15 cellular contexts compared by ENCODE assay signal in genomic region chr5:123428521-123429220, GRCh38. TPM values are rescaled to one million over a fixed set of nuclear protein-coding genes. Genes with fewer than 3 reads are reported as not detected.
DNase-seq lines count a peak whose midpoint lies in the region; ATAC-seq, FAIRE-seq and TF ChIP-seq lines count a peak whose summit lies in the region.
"Had no signal": no experiment of that assay in that cellular context is flagged by ENCODE, and none has a peak within 500 bp of the region (broad histone marks: within the 10 kb centered on the region; RNA-seq: fewer than 3 reads in every experiment).

No MANE protein-coding gene starts in this region.

- no peaks in the 10 kb centered on the region for H3K9me3 ChIP-seq in SK-N-MC (ENCODE audit: low read depth, low read length)
- no peaks in the 10 kb centered on the region for H3K9me3 ChIP-seq in gastroesophageal sphincter
- no peaks in the 10 kb centered on the region for H3K9me3 ChIP-seq in small intestine (ENCODE audit: control insufficient read depth, low read depth)
- no peaks in the 10 kb centered on the region for H3K9me3 ChIP-seq in Caco-2
- H3K9me3 ChIP-seq: SK-N-SH had no signal

- TF ChIP-seq POLR2A in gastroesophageal sphincter (IDR thresholded peaks at IDR 0.05): no peak

- H3K36me3 Mint-ChIP-seq in activated naive CD4-positive, alpha-beta T cell treated with anti-CD3 and anti-CD28 coated beads for 36 hours (ENCODE audit: low read depth): no peaks in the 10 kb centered on the region
- no peaks in the 10 kb centered on the region for H3K36me3 Mint-ChIP-seq in Caco-2 (ENCODE audit: insufficient read depth, unreplicated experiment)
- H3K36me3 Mint-ChIP-seq: activated naive CD8-positive, alpha-beta T cell treated with anti-CD3 and anti-CD28 coated beads, Interleukin-2, amount 10 ng/mL, durations not matched to agents 7 days and 5 days had no signal

- POLR2A ChIA-PET in Caco-2 (lab: Charles Lee): interaction anchor here (0.6 kb wide), 1 partner anchor 10 kb away, joined by 3 read pairs; no protein-coding TSS in a partner anchor

- peak; percentile 23 for ATAC-seq in gastroesophageal sphincter

- no peaks in the 10 kb centered on the region for H3K9me3 Mint-ChIP-seq in activated naive CD4-positive, alpha-beta T cell treated with anti-CD3 and anti-CD28 coated beads for 36 hours
- no peaks in the 10 kb centered on the region for H3K9me3 Mint-ChIP-seq in Caco-2 (ENCODE audit: unreplicated experiment)
- H3K9me3 Mint-ChIP-seq: activated naive CD8-positive, alpha-beta T cell treated with anti-CD3 and anti-CD28 coated beads, Interleukin-2, amount 10 ng/mL, durations not matched to agents 7 days and 5 days; central memory CD8-positive, alpha-beta T cell had no signal

- H3K27me3 ChIP-seq in gastroesophageal sphincter: no peaks in the 10 kb centered on the region
- no peaks in the 10 kb centered on the region for H3K27me3 ChIP-seq in small intestine (ENCODE audit: control insufficient read depth in 2 of 2, insufficient read depth in 2 of 2, low read length in 2 of 2)
- H3K27me3 ChIP-seq in Caco-2 (replicated peaks; ENCODE audit: control insufficient read depth, insufficient read depth, low read length): no peaks in the 10 kb centered on the region

- H3K36me3 ChIP-seq in SK-N-MC (ENCODE audit: insufficient read depth, low read length): no peaks in the 10 kb centered on the region
- no peaks in the 10 kb centered on the region for H3K36me3 ChIP-seq in gastroesophageal sphincter
- no peaks in the 10 kb centered on the region for H3K36me3 ChIP-seq in small intestine (ENCODE audit: control insufficient read depth in 2 of 2, insufficient read depth in 2 of 2, low read length in 2 of 2)
- no peaks in the 10 kb centered on the region for H3K36me3 ChIP-seq in Caco-2 (ENCODE audit: control insufficient read depth, insufficient read depth, low read length)

- H3K4me1 ChIP-seq in gastroesophageal sphincter (peaks cover 0 to 7% (median 0%) of the 10 kb centered on the region in 3 donors), small intestine (ENCODE audit: control insufficient read depth in 2 of 2, insufficient read depth in 1 of 2, low read depth in 1 of 2, low read length in 1 of 2) (no peaks in the 10 kb centered on the region), Caco-2 (peaks cover 8% of the 10 kb centered on the region; the same call in 1 of the 2 replicates)

- no peak overlapping the region for H3K9ac ChIP-seq in SK-N-MC (ENCODE audit: insufficient read length)
- H3K9ac ChIP-seq: SK-N-SH had no signal

- TF ChIP-seq EP300 in gastroesophageal sphincter (IDR thresholded peaks at IDR 0.05): no peak

- peak overlapping the region; percentile 11 for H3K27ac Mint-ChIP-seq in activated naive CD4-positive, alpha-beta T cell treated with anti-CD3 and anti-CD28 coated beads for 36 hours
- no peak overlapping the region for H3K27ac Mint-ChIP-seq in Caco-2 (ENCODE audit: unreplicated experiment)
- H3K27ac Mint-ChIP-seq: activated naive CD8-positive, alpha-beta T cell treated with anti-CD3 and anti-CD28 coated beads, Interleukin-2, amount 10 ng/mL, durations not matched to agents 7 days and 5 days had no signal

- H3K27ac ChIP-seq in SK-N-MC (0 out of 2 replicates have a peak overlapping the region, but pooled peaks have one; percentile 83), gastroesophageal sphincter (no peak overlapping the region), small intestine (ENCODE audit: low read depth in 1 of 2, low read length in 1 of 2) (peak overlapping the region in 1 of 2 donors; percentile 27)

- no peak for FAIRE-seq in small intestine (lab: Jason Lieb, UNC)

- intact Hi-C loops in activated naive CD4-positive, alpha-beta T cell treated with anti-CD3 and anti-CD28 coated beads for 36 hours (cut with micrococcal nuclease): no loop called here
- intact Hi-C loops in Caco-2 (cut with micrococcal nuclease; ENCODE audit: unreplicated experiment): no loop called here

- no peak for DNase-seq in activated naive CD4-positive, alpha-beta T cell treated with anti-CD3 and anti-CD28 coated beads for 36 hours
- no peak for DNase-seq in activated naive CD4-positive, alpha-beta T cell (lab: John Stamatoyannopoulos, UW)
- DNase-seq in SK-N-MC (ENCODE audit: low read depth, low spot score) (no peak), small intestine (peak; percentile 88), Caco-2 (no peak), T-helper 2 cell (no peak)
- DNase-seq in activated CD4-positive, CD25-positive, alpha-beta regulatory T cell (lab: John Stamatoyannopoulos, UW): no peak
- DNase-seq: activated naive CD8-positive, alpha-beta T cell treated with anti-CD3 and anti-CD28 coated beads, Interleukin-2, amount 10 ng/mL, durations not matched to agents 7 days and 5 days; activated T-cell treated with anti-CD3 and anti-CD28 coated beads, Interleukin-2, amount 50 U/mL, for 1 hour; effector CD8-positive, alpha-beta T cell; NCI-H2029; NCI-H526; SK-N-SH had no signal

- H3K4me3 Mint-ChIP-seq in activated naive CD4-positive, alpha-beta T cell treated with anti-CD3 and anti-CD28 coated beads for 36 hours: no peak overlapping the region
- no peak overlapping the region for H3K4me3 Mint-ChIP-seq in Caco-2 (ENCODE audit: unreplicated experiment)
- H3K4me3 Mint-ChIP-seq: activated naive CD8-positive, alpha-beta T cell treated with anti-CD3 and anti-CD28 coated beads, Interleukin-2, amount 10 ng/mL, durations not matched to agents 7 days and 5 days; central memory CD8-positive, alpha-beta T cell had no signal

- H3K4me1 Mint-ChIP-seq in activated naive CD4-positive, alpha-beta T cell treated with anti-CD3 and anti-CD28 coated beads for 36 hours (ENCODE audit: low read depth): peaks cover 21% of the 10 kb centered on the region
- peaks cover 13% of the 10 kb centered on the region for H3K4me1 Mint-ChIP-seq in Caco-2 (ENCODE audit: low read depth, unreplicated experiment)

- 86 to 100% methylated on average over 3 of the region's 3 CpGs for WGBS in gastroesophageal sphincter (ENCODE audit: low coverage in 1 of 2), 2 donors
- WGBS in small intestine, 3 donors: 33 to 77% (median 60%) methylated on average over 3 of the region's 3 CpGs

- CTCF ChIA-PET in activated naive CD4-positive, alpha-beta T cell treated with anti-CD3 and anti-CD28 coated beads for 36 hours (lab: Charles Lee): no interaction called here
- CTCF ChIA-PET in Caco-2 (lab: Charles Lee): no interaction called here

- BruUV-seq in Caco-2 (replicated peaks; lab: Mats Ljungman, UMichigan): no TSS peak

- TF ChIP-seq CTCF in gastroesophageal sphincter (IDR thresholded peaks at IDR 0.05): no peak
- no peak for TF ChIP-seq CTCF in Caco-2 (IDR thresholded peaks at IDR 0.05; ENCODE audit: insufficient read depth in 1 of 2, low read depth in 1 of 2, low read length in 1 of 2, severe bottlenecking in 1 of 2, unreplicated experiment in 1 of 2)

- H3K4me3 ChIP-seq in SK-N-MC: no peak overlapping the region
- no peak overlapping the region for H3K4me3 ChIP-seq in gastroesophageal sphincter
- H3K4me3 ChIP-seq in small intestine (ENCODE audit: low read depth in 1 of 2, low read length in 2 of 2): no peak overlapping the region
- H3K4me3 ChIP-seq in Caco-2 (ENCODE audit: low read depth, low read length): no peak overlapping the region

- peaks cover 2% of the 10 kb centered on the region for H3K27me3 Mint-ChIP-seq in activated naive CD4-positive, alpha-beta T cell treated with anti-CD3 and anti-CD28 coated beads for 36 hours (ENCODE audit: low read depth)
- H3K27me3 Mint-ChIP-seq in Caco-2 (ENCODE audit: insufficient read depth, unreplicated experiment): peaks cover 2% of the 10 kb centered on the region
- H3K27me3 Mint-ChIP-seq: activated naive CD8-positive, alpha-beta T cell treated with anti-CD3 and anti-CD28 coated beads, Interleukin-2, amount 10 ng/mL, durations not matched to agents 7 days and 5 days had no signal

RNA-seq across cellular contexts. Expression of gene CEP120, which starts 5.5 kb away (rescaled TPM):
- 10 to 100 TPM; 39.2 to 39.5 TPM for total RNA-seq in activated naive CD4-positive, alpha-beta T cell treated with anti-CD3 and anti-CD28 coated beads for 36 hours
- total RNA-seq in gastroesophageal sphincter (10 to 100 TPM; 17.2 to 26.8 (median 19.8) TPM), Caco-2 (2022) (24.4 and 25.8 TPM in 2 replicates)
- 1 to 10 TPM; 4.1 to 5.3 (median 4.9) TPM for polyA plus RNA-seq in small intestine
